8 cellular contexts compared by ENCODE assay signal in genomic region chr2:23380562-23381065, GRCh38. TPM values are rescaled to one million over a fixed set of nuclear protein-coding genes. Genes with fewer than 3 reads are reported as not detected.
DNase-seq lines count a peak whose midpoint lies in the region; ATAC-seq, FAIRE-seq and TF ChIP-seq lines count a peak whose summit lies in the region.

No MANE protein-coding gene starts in this region.

- H3K36me3 ChIP-seq in HepG2 (replicated peaks in 1 of 2; ENCODE audit: control insufficient read depth in 1 of 2, insufficient read depth in 2 of 2, low read length in 2 of 2) (no peaks in the 10 kb centered on the region), neuronal stem cell (replicated peaks in 1 of 2; ENCODE audit: control insufficient read depth in 2 of 2, insufficient read depth in 2 of 2, low read length in 2 of 2) (no peaks in the 10 kb centered on the region)

- H3K4me1 ChIP-seq in HepG2 (ENCODE audit: insufficient read depth, low read length) (no peaks in the 10 kb centered on the region), neuronal stem cell (ENCODE audit: control insufficient read depth in 2 of 2, insufficient read depth in 1 of 2, low read depth in 1 of 2, low read length in 2 of 2) (no peaks in the 10 kb centered on the region)

- H3K14ac ChIP-seq in neuronal stem cell (ENCODE audit: low read length), result no peak overlapping the region

- no peaks in the 10 kb centered on the region for H3K9me3 ChIP-seq in HepG2 (ENCODE audit: low read length)
- no peaks in the 10 kb centered on the region for H3K9me3 ChIP-seq in neuronal stem cell (replicated peaks in 1 of 2; ENCODE audit: control insufficient read depth in 2 of 2, insufficient read depth in 1 of 2, low read depth in 1 of 2, low read length in 2 of 2)

- H3K27ac ChIP-seq in HepG2 (ENCODE audit: extremely low read length, insufficient read depth, low read length), result no peak overlapping the region
- H3K27ac ChIP-seq in neuronal stem cell (replicated peaks; ENCODE audit: low read length), result no peak overlapping the region

- peaks cover 7 to 47% of the 10 kb centered on the region in 2 experiments; a peak in 4 of 5 replicates for H3K27me3 ChIP-seq in HepG2 (ENCODE audit: control insufficient read depth in 1 of 2, insufficient read depth in 2 of 2, low read length in 2 of 2)
- peaks cover 0 to 43% (median 6%) of the 10 kb centered on the region in 3 experiments for H3K27me3 ChIP-seq in neuronal stem cell (ENCODE audit: control insufficient read depth in 3 of 3, insufficient read depth in 3 of 3, low read depth in 1 of 3, low read length in 3 of 3)

- peaks cover 3% of the 10 kb centered on the region; the same call in 1 of the 2 replicates for H4K20me1 ChIP-seq in HepG2 (ENCODE audit: insufficient read depth, low read length)

- TF ChIP-seq POLR2A in HepG2 (IDR thresholded peaks at IDR 0.05; ENCODE audit: insufficient read depth in 1 of 2, low read depth in 2 of 2, low read length in 2 of 2), result no peak

- no peak overlapping the region for H2AFZ ChIP-seq in HepG2 (ENCODE audit: low read length)
- no peak overlapping the region for H2AFZ ChIP-seq in neuronal stem cell (ENCODE audit: low read length)

- H2AK5ac ChIP-seq in neuronal stem cell (ENCODE audit: low read depth, low read length), result no peak overlapping the region

- TF ChIP-seq EP300 in HepG2 (IDR thresholded peaks at IDR 0.05; ENCODE audit: low read depth in 2 of 2, low read length in 2 of 2) (no peak), HepG2 (CRISPR knock-in tag; IDR thresholded peaks at IDR 0.05; ENCODE audit: borderline replicate concordance) (no peak)

- no peak for TF ChIP-seq RAD21 in HepG2 (CRISPR knock-in tag; IDR thresholded peaks at IDR 0.05)

- H3K23ac ChIP-seq in neuronal stem cell (ENCODE audit: low read depth, low read length, poor library complexity), result no peak overlapping the region

- no peaks in the 10 kb centered on the region for H3K9me3 Mint-ChIP-seq in activated B cell treated with CpG ODN at 0.5 μM for 24 hours

- BruUV-seq in HepG2 (replicated peaks; lab: Mats Ljungman, UMichigan), result no TSS peak

- no peak overlapping the region for H2BK5ac ChIP-seq in neuronal stem cell (ENCODE audit: low read length)

- no peak overlapping the region for H2BK12ac ChIP-seq in neuronal stem cell (ENCODE audit: low read length)

- H3K36me3 Mint-ChIP-seq in activated B cell treated with CpG ODN at 0.5 μM for 24 hours (ENCODE audit: low read depth), result no peaks in the 10 kb centered on the region

- CTCF ChIA-PET in activated B cell treated with CpG ODN at 0.5 μM for 24 hours (lab: Charles Lee) (no interaction called here), HepG2 (lab: Yijun Ruan, JAX; ENCODE audit: low intra/inter-chr PET ratio, low total read pairs) (no interaction called here)

- intact Hi-C loops in activated B cell treated with CpG ODN at 0.5 μM for 24 hours (cut with micrococcal nuclease) (no loop called here), HepG2 (cut with micrococcal nuclease; ENCODE audit: unreplicated experiment) (no loop called here), Right ventricle myocardium inferior (cut with DNase I) (loop anchor here (10.0 kb wide), 1 partner anchor 374 kb away; no protein-coding TSS in a partner anchor)

- no peak overlapping the region for H3K18ac ChIP-seq in neuronal stem cell (ENCODE audit: low read length)

- H2BK15ac ChIP-seq in neuronal stem cell (ENCODE audit: low read length), result no peak overlapping the region

- POLR2A ChIA-PET in activated B cell treated with CpG ODN at 0.5 μM for 24 hours (lab: Charles Lee) (no interaction called here), HepG2 (lab: Yijun Ruan, JAX) (no interaction called here)

- no peak overlapping the region for H4K91ac ChIP-seq in neuronal stem cell (ENCODE audit: low read depth, low read length, poor library complexity)

- H3K4me1 Mint-ChIP-seq in activated B cell treated with CpG ODN at 0.5 μM for 24 hours, result peaks cover 28% of the 10 kb centered on the region

- DNase-seq in A172 (ENCODE audit: low spot score) (peak; percentile 56), GM19239 (ENCODE audit: insufficient read length, low spot score) (no peak), activated B cell treated with CpG ODN at 0.5 μM for 24 hours (no peak), HepG2 (ENCODE audit: low spot score) (no peak), neuronal stem cell (ENCODE audit: low spot score) (no peak), Right ventricle myocardium inferior (ENCODE audit: missing footprints) (no peak)

- H3K9ac ChIP-seq in HepG2 (ENCODE audit: insufficient read depth, low read depth, low read length), result no peak overlapping the region
- H3K9ac ChIP-seq in neuronal stem cell (ENCODE audit: low read depth, low read length, poor library complexity), result no peak overlapping the region

- H2BK120ac ChIP-seq in neuronal stem cell (ENCODE audit: low read depth, low read length), result no peak overlapping the region

- FAIRE-seq in GM19239 (lab: Jason Lieb, UNC) (peak; percentile 93), HepG2 (lab: Jason Lieb, UNC) (no peak)

- H3K4me2 ChIP-seq in HepG2 (ENCODE audit: low read depth, low read length) (peak overlapping the region; percentile 30), neuronal stem cell (ENCODE audit: insufficient read depth, low read length, poor library complexity, severe bottlenecking) (no peak overlapping the region)

- H3K4me3 ChIP-seq in HepG2 (replicated peaks in 1 of 3; ENCODE audit: insufficient read depth in 1 of 3, low read depth in 2 of 3, low read length in 3 of 3) (no peak overlapping the region; a peak in 1 of 6 replicates), neuronal stem cell (ENCODE audit: low read length in 2 of 2) (no peak overlapping the region)

- peak; percentile 32 for ATAC-seq in HG03442 (IDR thresholded peaks at IDR 0.05; ENCODE audit: unreplicated experiment)
- ATAC-seq in activated B cell treated with CpG ODN at 0.5 μM for 24 hours (ENCODE audit: low read depth), result peak; percentile 33
- ATAC-seq in HepG2, result no peak
- no peak for ATAC-seq in Right ventricle myocardium inferior
- no peak for ATAC-seq in GM19397 (IDR thresholded peaks at IDR 0.05; ENCODE audit: unreplicated experiment)

- in situ Hi-C loops in HepG2 (cut with HindIII; ENCODE audit: extremely low pct_ligation_motif_present, low pct_unique_long_range_greater_than_20kb), result no loop called here

- no peak overlapping the region for H4K8ac ChIP-seq in neuronal stem cell (ENCODE audit: low read depth, low read length)

- WGBS in HepG2 (ENCODE audit: low lambda C conversion rate), result 7% methylated on average over 4 of the region's 4 CpGs
- no CpG with 5 or more reads among the region's 4 CpGs for WGBS in neuronal stem cell (ENCODE audit: extremely low coverage in 2 of 2, insufficient read length in 2 of 2, insufficient replicate concordance in 1 of 2), 2 donors

- H3K4ac ChIP-seq in neuronal stem cell (ENCODE audit: low read length), result no peak overlapping the region

- TF ChIP-seq CTCF in activated B cell treated with CpG ODN at 0.5 μM for 24 hours (IDR thresholded peaks at IDR 0.05), result no peak
- no peak for TF ChIP-seq CTCF in HepG2 (CRISPR knock-in tag; IDR thresholded peaks at IDR 0.05)

- H3K4me3 Mint-ChIP-seq in activated B cell treated with CpG ODN at 0.5 μM for 24 hours, result peak overlapping the region; percentile 81

- no peaks in the 10 kb centered on the region for H3K79me2 ChIP-seq in HepG2 (ENCODE audit: insufficient read depth, low read length)

- H3K27ac Mint-ChIP-seq in activated B cell treated with CpG ODN at 0.5 μM for 24 hours, result peak overlapping the region; percentile 86

- peaks cover 3% of the 10 kb centered on the region for H3K27me3 Mint-ChIP-seq in activated B cell treated with CpG ODN at 0.5 μM for 24 hours

- no peaks in the 10 kb centered on the region for H3K79me1 ChIP-seq in neuronal stem cell (ENCODE audit: low read depth, low read length)

TF ChIP-seq in HepG2, 621 proteins besides CTCF, POLR2A, EP300 and RAD21 (continues in another document):
- TF ChIP-seq FOXP1 (IDR thresholded peaks at IDR 0.05), result no peak
- no peak for TF ChIP-seq FOXP1 (CRISPR knock-in tag; IDR thresholded peaks at IDR 0.05)
- no peak for TF ChIP-seq DNMT1 (CRISPR knock-in tag; IDR thresholded peaks at IDR 0.05)
- TF ChIP-seq PLRG1 (conservative IDR thresholded peaks at IDR 0.05), result no peak
- no peak for TF ChIP-seq ZNF670 (CRISPR knock-in tag; IDR thresholded peaks at IDR 0.05; ENCODE audit: borderline replicate concordance)

RNA-seq across cellular contexts. Expression of gene KLHL29, which starts 4.4 kb away (rescaled TPM):
- total RNA-seq in A172 (2014; rRNA removed; shearing (Covaris generic)), result 0.76 and 0.86 TPM in 2 replicates
- total RNA-seq in activated B cell treated with CpG ODN at 0.5 μM for 24 hours (1.3 and 2.5 TPM in 2 replicates), HepG2 (2016; rRNA removed; fragmentation: Illumina TruSeq; extraction: Trizol) (not detected in 2 replicates), Right ventricle myocardium inferior (0.54 TPM)
- total RNA-seq in HepG2 (2016; cell fraction: cytosol; rRNA removed; fragmentation: Illumina TruSeq; extraction: Trizol; ENCODE audit: low read depth), result not detected in 2 replicates
- not detected in 2 replicates for total RNA-seq in HepG2 (2016; cell fraction: insoluble cytoplasmic fraction; rRNA removed; fragmentation: Illumina TruSeq; extraction: Trizol)
- total RNA-seq in HepG2 (2016; cell fraction: membrane; rRNA removed; fragmentation: Illumina TruSeq; extraction: Trizol), result not detected in 2 replicates
- 0.12 TPM in 1 of 2 replicates, not detected in the other for total RNA-seq in HepG2 (2016; cell fraction: nucleus; rRNA removed; fragmentation: Illumina TruSeq; extraction: Trizol)
- polyA plus RNA-seq in HepG2 (2011; rRNA removed), result 0.01 and 0.03 TPM in 2 replicates
- 0.01 TPM in 2 replicates for polyA plus RNA-seq in HepG2 (2011; cell fraction: cytosol; rRNA removed)
- 0.03 and 0.11 TPM in 2 replicates for polyA plus RNA-seq in HepG2 (2011; cell fraction: nucleus; rRNA removed)
- polyA plus RNA-seq in HepG2 (2012), result 0.05 and 0.09 TPM in 2 replicates
- not detected in 2 replicates for polyA plus RNA-seq in HepG2 (2016; cell fraction: cytosol; fragmentation: Illumina TruSeq; extraction: Trizol; ENCODE audit: low read depth)
- not detected in 2 replicates for polyA plus RNA-seq in HepG2 (2016; cell fraction: insoluble cytoplasmic fraction; fragmentation: Illumina TruSeq; extraction: Trizol; ENCODE audit: low read depth)
- polyA plus RNA-seq in HepG2 (2016; cell fraction: membrane; fragmentation: Illumina TruSeq; extraction: Trizol; ENCODE audit: low read depth), result not detected in 2 replicates
- not detected in 2 replicates for polyA plus RNA-seq in HepG2 (2016; cell fraction: nucleus; fragmentation: Illumina TruSeq; extraction: Trizol; ENCODE audit: insufficient read depth, low read depth)
- polyA minus RNA-seq in HepG2 (2011; rRNA and poly(A)+ RNA removed; ENCODE audit: low replicate concordance), result 3.2 TPM in 1 of 2 replicates, not detected in the other
- 0.09 TPM in 1 of 2 replicates, not detected in the other for polyA minus RNA-seq in HepG2 (2011; cell fraction: cytosol; rRNA and poly(A)+ RNA removed)
- polyA minus RNA-seq in HepG2 (2011; cell fraction: nucleus; rRNA and poly(A)+ RNA removed), result not detected in 2 replicates
- polyA plus RNA-seq in neuronal stem cell (2013, experiment 1 of 2), result 3.0 TPM
- 3.0 TPM for polyA plus RNA-seq in neuronal stem cell (2013, experiment 2 of 2)

Comparison
In these comparisons a context has a peak if more than half of its experiments do, and no peak if none do; other contexts are left out.
1. ATAC-seq: peak in HG03442 (single experiment) and activated B cell treated with CpG ODN at 0.5 μM for 24 hours (single experiment); none in HepG2 (single experiment), Right ventricle myocardium inferior (single experiment) and GM19397 (single experiment).